Comparison of ENCODE assay signal across 8 cellular contexts in the genomic region with DNA sequence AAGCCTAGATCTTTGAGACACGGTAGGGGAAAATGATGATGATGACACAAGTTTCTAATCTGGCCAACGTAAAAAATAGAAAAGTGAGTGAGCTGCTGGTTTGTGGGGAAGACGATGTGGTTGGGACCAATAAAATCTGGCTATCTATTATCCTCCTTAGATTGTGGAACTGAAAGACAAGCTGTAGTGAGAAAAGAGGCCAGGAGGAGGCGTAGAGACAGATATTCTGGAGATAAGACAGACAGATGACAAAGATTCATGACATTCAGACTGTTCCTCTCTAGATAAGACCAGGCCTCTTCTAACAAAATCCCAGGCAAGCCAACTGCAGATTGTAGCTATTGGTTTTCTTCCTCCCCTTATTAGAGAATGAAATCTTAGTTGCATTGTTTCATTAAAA.
DNase-seq lines count a peak whose midpoint lies in the region; ATAC-seq, FAIRE-seq and TF ChIP-seq lines count a peak whose summit lies in the region.
"Had no signal": no experiment of that assay in that cellular context is flagged by ENCODE, and none has a peak within 500 bp of the region (broad histone marks: within the 10 kb centered on the region; RNA-seq: fewer than 3 reads in every experiment).

No MANE protein-coding gene starts in this region.

- no peak overlapping the region for H3K27ac Mint-ChIP-seq in activated T-helper 17 cell treated with anti-CD3 and anti-CD28 coated beads, Interleukin-2, amount 50 U/mL, for 72 hours

- peak; percentile 45 for TF ChIP-seq CTCF in osteoblast (IDR thresholded peaks at IDR 0.05; ENCODE audit: extremely low read depth, low read depth, low read length)

- TF ChIP-seq POLR2A in GM12892 (IDR thresholded peaks at IDR 0.05; ENCODE audit: low read depth, low read length) = no peak

- H3K9me3 Mint-ChIP-seq in activated T-helper 17 cell treated with anti-CD3 and anti-CD28 coated beads, Interleukin-2, amount 50 U/mL, for 72 hours = no peaks in the 10 kb centered on the region

- H3K79me2 ChIP-seq in osteoblast (ENCODE audit: insufficient read depth, low read length) = no peaks in the 10 kb centered on the region

- no peak overlapping the region for H3K4me3 Mint-ChIP-seq in activated T-helper 17 cell treated with anti-CD3 and anti-CD28 coated beads, Interleukin-2, amount 50 U/mL, for 72 hours

- H3K4me1 ChIP-seq in osteoblast (ENCODE audit: insufficient read depth, low read length) = no peaks in the 10 kb centered on the region
- H3K4me1 ChIP-seq: SJSA1 had no signal

- FAIRE-seq in GM12892 (lab: Jason Lieb, UNC) = no peak

- no peak overlapping the region for H3K27ac ChIP-seq in osteoblast (ENCODE audit: low read depth, low read length)
- H3K27ac ChIP-seq: SJSA1 had no signal

- ATAC-seq in GM18909 (IDR thresholded peaks at IDR 0.05; ENCODE audit: poor library complexity, unreplicated experiment) = peak; percentile 82
- peak; percentile 74 for ATAC-seq in HG03565 (IDR thresholded peaks at IDR 0.05; ENCODE audit: unreplicated experiment)
- ATAC-seq in activated T-helper 17 cell treated with anti-CD3 and anti-CD28 coated beads, Interleukin-2, amount 50 U/mL, for 72 hours (replicated peaks) = peak; percentile 21
- no peak for ATAC-seq in GM18873 (IDR thresholded peaks at IDR 0.05; ENCODE audit: low FRiP score, unreplicated experiment)

- no peaks in the 10 kb centered on the region for H3K9me3 ChIP-seq in osteoblast (ENCODE audit: low read depth, low read length)
- H3K9me3 ChIP-seq: SJSA1 had no signal

- H3K27me3 ChIP-seq in osteoblast (ENCODE audit: insufficient read depth, low read length) = no peaks in the 10 kb centered on the region
- H3K27me3 ChIP-seq: SJSA1 had no signal

- no peak overlapping the region for H3K4me3 ChIP-seq in osteoblast (ENCODE audit: insufficient read depth, low read length)
- H3K4me3 ChIP-seq: SJSA1 had no signal

- H4K20me1 ChIP-seq in osteoblast (ENCODE audit: insufficient read depth, low read length) = no peaks in the 10 kb centered on the region

- H3K36me3 ChIP-seq in osteoblast (ENCODE audit: insufficient read depth, low read length) = no peaks in the 10 kb centered on the region
- H3K36me3 ChIP-seq: SJSA1 had no signal

- peak overlapping the region; percentile 51 for H2AFZ ChIP-seq in osteoblast (ENCODE audit: low read length)

- DNase-seq in osteoblast (ENCODE audit: insufficient read length, low spot score, missing footprints) (no peak), GM12892 (ENCODE audit: insufficient read length) (no peak), LoVo (ENCODE audit: low spot score) (no peak)

- no peak overlapping the region for H3K4me2 ChIP-seq in osteoblast (ENCODE audit: insufficient read depth, low read length)

- no peaks in the 10 kb centered on the region for H3K36me3 Mint-ChIP-seq in activated T-helper 17 cell treated with anti-CD3 and anti-CD28 coated beads, Interleukin-2, amount 50 U/mL, for 72 hours (ENCODE audit: low read depth)

- H3K4me1 Mint-ChIP-seq in activated T-helper 17 cell treated with anti-CD3 and anti-CD28 coated beads, Interleukin-2, amount 50 U/mL, for 72 hours = no peaks in the 10 kb centered on the region

- peaks cover 3% of the 10 kb centered on the region for H3K27me3 Mint-ChIP-seq in activated T-helper 17 cell treated with anti-CD3 and anti-CD28 coated beads, Interleukin-2, amount 50 U/mL, for 72 hours
